11 cellular contexts compared by ENCODE assay signal in the genomic region with DNA sequence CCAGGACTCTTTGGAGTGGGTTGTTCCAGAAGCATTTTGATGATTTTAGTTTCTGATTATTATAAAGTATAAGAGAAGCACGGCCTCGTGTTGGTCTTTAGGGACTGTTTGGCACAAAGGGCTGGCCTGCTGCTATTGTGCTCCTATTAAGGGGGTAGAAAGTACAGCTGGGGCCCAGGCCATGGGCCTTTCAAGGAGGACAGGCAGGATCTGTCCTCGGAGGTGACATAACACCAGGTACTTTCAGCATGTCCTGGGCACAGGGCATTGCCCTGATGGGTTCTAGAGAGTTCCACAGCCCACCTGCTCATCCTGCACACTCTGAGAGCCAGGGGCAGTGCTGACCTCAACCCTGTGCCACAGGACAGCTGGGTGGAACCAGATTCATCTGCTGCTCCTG. TPM values are rescaled to one million over a fixed set of nuclear protein-coding genes. Genes with fewer than 3 reads are reported as not detected.
"Had no signal": no experiment of that assay in that cellular context is flagged by ENCODE, and none has a peak within 500 bp of the region (broad histone marks: within the 10 kb centered on the region; RNA-seq: fewer than 3 reads in every experiment).

No MANE protein-coding gene starts in this region.

- DNase-seq: GM23248, GOT3, H7, HFFc6, IMR-90, KG1 had no signal

- ATAC-seq: HCT116, K562 had no signal

- H3K9ac ChIP-seq: GM23248 had no signal

- H3K4me3 ChIP-seq: GM23248, K562 had no signal

- H3K27ac ChIP-seq: GM23248, HL-60 had no signal

- FAIRE-seq: K562 had no signal

- H2AFZ ChIP-seq: GM23248 had no signal

RNA-seq across cellular contexts. Expression of gene STRA8, which starts 24.9 kb away (rescaled TPM):
- total RNA-seq: GM23248, H4, H7, HFFc6, HT1080, IMR-90, K562 had no signal
- polyA plus RNA-seq: GM23248, IMR-90, K562 had no signal
